In genomic region chr4:25076625-25077413, GRCh38 we compare ENCODE assay signal across 19 cellular contexts. TPM values are rescaled to one million over a fixed set of nuclear protein-coding genes. Genes with fewer than 3 reads are reported as not detected.
"Had no signal": no experiment of that assay in that cellular context is flagged by ENCODE, and none has a peak within 500 bp of the region (broad histone marks: within the 10 kb centered on the region; RNA-seq: fewer than 3 reads in every experiment).

No MANE protein-coding gene starts in this region.

- H3K27ac Mint-ChIP-seq: immature natural killer cell; nephron progenitor cell; stimulated activated memory B cell treated with anti-CD40 and anti-IgM and Interleukin-4, amounts not matched to agents 10 μg/mL and 1 μg/mL and 100 μg/mL, for 72 hours; stimulated activated naive CD8-positive, alpha-beta T cell treated with anti-CD3 and anti-CD28 coated beads, Interleukin-15, Interleukin-2, amounts not matched to agents 100 ng/mL and 50 ng/mL, for 24 hours had no signal

- H3K27ac ChIP-seq: colonic mucosa, epithelial cell of prostate, esophagus muscularis mucosa, foreskin keratinocyte, left lung, neutrophil, right lobe of liver, tibial nerve had no signal

- H3K9me3 ChIP-seq: colonic mucosa, esophagus muscularis mucosa, left lung, neutrophil, right lobe of liver, tibial nerve had no signal

- H3K27me3 ChIP-seq: colonic mucosa, esophagus muscularis mucosa, left lung, right lobe of liver, tibial nerve had no signal

- H3K4me1 ChIP-seq: foreskin keratinocyte, left lung, right lobe of liver, tibial nerve had no signal

- H3K36me3 Mint-ChIP-seq: immature natural killer cell; naive B cell; stimulated activated memory B cell treated with anti-CD40 and anti-IgM and Interleukin-4, amounts not matched to agents 10 μg/mL and 1 μg/mL and 100 μg/mL, for 72 hours had no signal

- H3K36me3 ChIP-seq: colonic mucosa, esophagus muscularis mucosa, left lung, neutrophil, right lobe of liver, tibial nerve had no signal

- ATAC-seq: left lung; stimulated activated memory B cell treated with anti-CD40 and anti-IgM and Interleukin-4, amounts not matched to agents 10 μg/mL and 1 μg/mL and 100 μg/mL, for 72 hours had no signal

- H3K27me3 Mint-ChIP-seq: stimulated activated naive CD8-positive, alpha-beta T cell treated with anti-CD3 and anti-CD28 coated beads, Interleukin-15, Interleukin-2, amounts not matched to agents 100 ng/mL and 50 ng/mL, for 24 hours had no signal

- H3K4me1 Mint-ChIP-seq: immature natural killer cell; naive B cell; stimulated activated memory B cell treated with anti-CD40 and anti-IgM and Interleukin-4, amounts not matched to agents 10 μg/mL and 1 μg/mL and 100 μg/mL, for 72 hours had no signal

- H3K4me3 Mint-ChIP-seq: immature natural killer cell; naive B cell; nephron progenitor cell; stimulated activated memory B cell treated with anti-CD40 and anti-IgM and Interleukin-4, amounts not matched to agents 10 μg/mL and 1 μg/mL and 100 μg/mL, for 72 hours; stimulated activated naive CD8-positive, alpha-beta T cell treated with anti-CD3 and anti-CD28 coated beads, Interleukin-15, Interleukin-2, amounts not matched to agents 100 ng/mL and 50 ng/mL, for 24 hours had no signal

- H3K9me3 Mint-ChIP-seq: stimulated activated naive CD8-positive, alpha-beta T cell treated with anti-CD3 and anti-CD28 coated beads, Interleukin-15, Interleukin-2, amounts not matched to agents 100 ng/mL and 50 ng/mL, for 24 hours had no signal

- H3K4me3 ChIP-seq: colonic mucosa, esophagus muscularis mucosa, left lung, lung, right lobe of liver, tibial nerve had no signal

- DNase-seq: colonic mucosa; dermis blood vessel endothelial cell; foreskin keratinocyte; immature natural killer cell; left lung; mesenchymal stem cell; naive B cell; nephron progenitor cell; right lobe of liver; stimulated activated CD4-positive, alpha-beta T cell treated with anti-CD3 and anti-CD28 coated beads, Interleukin-15, amount 100 ng/mL, for 24 hours; stimulated activated CD4-positive, alpha-beta T cell treated with anti-CD3 and anti-CD28 coated beads, Interleukin-1b, Interleukin-23, amount 100 ng/mL, for 48 hours; stimulated activated CD4-positive, alpha-beta T cell treated with anti-CD3 and anti-CD28 coated beads, Interleukin-4, amount 100 ng/mL, for 24 hours had no signal

RNA-seq across cellular contexts. Expression of gene LGI2, which starts 46.1 kb away (rescaled TPM):
- total RNA-seq: dermis blood vessel endothelial cell, foreskin keratinocyte had no signal
- polyA plus RNA-seq: foreskin keratinocyte, immature natural killer cell had no signal
